Comparison of ENCODE assay signal across 39 cellular contexts in genomic region chr12:107668743-107669142, GRCh38.
"Had no signal": no experiment of that assay in that cellular context is flagged by ENCODE, and none has a peak within 500 bp of the region (broad histone marks: within the 10 kb centered on the region; RNA-seq: fewer than 3 reads in every experiment).

No MANE protein-coding gene starts in this region.

- H3K36me3 ChIP-seq: adrenal gland, ascending aorta, brain microvascular endothelial cell, breast epithelium, cardiac muscle cell had no signal

- H3K27me3 ChIP-seq: ascending aorta, brain microvascular endothelial cell, cardiac muscle cell had no signal

- H3K36me3 Mint-ChIP-seq: activated naive CD4-positive, alpha-beta T cell treated with anti-CD3 and anti-CD28 coated beads, Interleukin-2, amount 10 ng/mL, durations not matched to agents 7 days and 5 days; activated naive CD4-positive, alpha-beta T cell treated with anti-CD3 and anti-CD28 coated beads, Interleukin-2, amount 50 U/mL, for 24 hours; activated naive CD4-positive, alpha-beta T cell treated with anti-CD3 and anti-CD28 coated beads, Interleukin-2, amount 50 U/mL, for 72 hours; activated naive CD8-positive, alpha-beta T cell; activated naive CD8-positive, alpha-beta T cell treated with anti-CD3 and anti-CD28 coated beads, Interleukin-2, amount 10 ng/mL, durations not matched to agents 7 days and 5 days; brain had no signal

- H3K9me3 ChIP-seq: adrenal gland, ascending aorta, body of pancreas, breast epithelium had no signal

- H3K4me1 Mint-ChIP-seq: activated naive CD4-positive, alpha-beta T cell treated with anti-CD3 and anti-CD28 coated beads, Interleukin-2, amount 50 U/mL, for 24 hours; activated T-helper 17 cell treated with anti-CD3 and anti-CD28 coated beads, Interleukin-2, amount 50 U/mL, for 72 hours; brain had no signal

- H3K4me3 ChIP-seq: adrenal gland, ascending aorta, body of pancreas, breast epithelium, cardiac muscle cell had no signal

- ATAC-seq: activated naive CD4-positive, alpha-beta T cell treated with anti-CD3 and anti-CD28 coated beads, Interleukin-2, amount 50 U/mL, for 72 hours; activated T-cell treated with anti-CD3 and anti-CD28 coated beads, Interleukin-2, amount 50 U/mL, for 4 hours; activated T-cell treated with anti-CD3 and anti-CD28 coated beads, Interleukin-2, amount 50 U/mL, for 72 hours; activated T-helper 17 cell treated with anti-CD3 and anti-CD28 coated beads, Interleukin-2, amount 50 U/mL, for 72 hours; body of pancreas had no signal

- H3K9me3 Mint-ChIP-seq: activated naive CD4-positive, alpha-beta T cell treated with anti-CD3 and anti-CD28 coated beads for 36 hours; activated naive CD4-positive, alpha-beta T cell treated with anti-CD3 and anti-CD28 coated beads, Interleukin-2, amount 10 ng/mL, durations not matched to agents 7 days and 5 days; activated naive CD4-positive, alpha-beta T cell treated with anti-CD3 and anti-CD28 coated beads, Interleukin-2, amount 50 U/mL, for 24 hours; activated naive CD4-positive, alpha-beta T cell treated with anti-CD3 and anti-CD28 coated beads, Interleukin-2, amount 50 U/mL, for 72 hours; activated naive CD8-positive, alpha-beta T cell treated with anti-CD3 and anti-CD28 coated beads, Interleukin-2, amount 10 ng/mL, durations not matched to agents 7 days and 5 days; activated T-cell treated with anti-CD3 and anti-CD28 coated beads, Interleukin-2, amount 50 U/mL, for 24 hours; activated T-cell treated with anti-CD3 and anti-CD28 coated beads, Interleukin-2, amount 50 U/mL, for 4 hours; activated T-cell treated with anti-CD3 and anti-CD28 coated beads, Interleukin-2, amount 50 U/mL, for 72 hours; activated T-helper 1 cell treated with anti-CD3 and anti-CD28 coated beads, Interleukin-12 subunit alpha, Interleukin-12 subunit beta, Interleukin-2, Interleukin-4 antibody, amounts not matched to agents 30 ng/mL and 10 ng/mL and 1 ng/mL, durations not matched to agents 14 hours and 24 hours and 36 hours; activated T-helper 17 cell treated with anti-CD3 and anti-CD28 coated beads, Interleukin-2, amount 50 U/mL, for 72 hours; activated T-helper 2 cell treated with anti-CD3 and anti-CD28 coated beads, Interferon-gamma antibody, Interleukin-2, Interleukin-4, amounts not matched to agents 10 μg/mL and 5 μg/mL and 100 μg/mL, durations not matched to agents 14 hours and 24 hours and 36 hours; central memory CD8-positive, alpha-beta T cell had no signal

- FAIRE-seq: astrocyte, bronchial epithelial cell had no signal

- H3K27ac Mint-ChIP-seq: activated naive CD4-positive, alpha-beta T cell treated with anti-CD3 and anti-CD28 coated beads for 36 hours; activated naive CD4-positive, alpha-beta T cell treated with anti-CD3 and anti-CD28 coated beads, Interleukin-2, amount 10 ng/mL, durations not matched to agents 7 days and 5 days; activated naive CD4-positive, alpha-beta T cell treated with anti-CD3 and anti-CD28 coated beads, Interleukin-2, amount 50 U/mL, for 24 hours; activated naive CD4-positive, alpha-beta T cell treated with anti-CD3 and anti-CD28 coated beads, Interleukin-2, amount 50 U/mL, for 72 hours; activated naive CD8-positive, alpha-beta T cell; activated naive CD8-positive, alpha-beta T cell treated with anti-CD3 and anti-CD28 coated beads, Interleukin-2, amount 10 ng/mL, durations not matched to agents 7 days and 5 days; activated T-cell treated with anti-CD3 and anti-CD28 coated beads, Interleukin-2, amount 50 U/mL, for 24 hours; activated T-cell treated with anti-CD3 and anti-CD28 coated beads, Interleukin-2, amount 50 U/mL, for 72 hours; activated T-helper 1 cell treated with anti-CD3 and anti-CD28 coated beads, Interleukin-12 subunit alpha, Interleukin-12 subunit beta, Interleukin-2, Interleukin-4 antibody, amounts not matched to agents 30 ng/mL and 10 ng/mL and 1 ng/mL, durations not matched to agents 14 hours and 24 hours and 36 hours; activated T-helper 17 cell treated with anti-CD3 and anti-CD28 coated beads, Interleukin-2, amount 50 U/mL, for 72 hours; activated T-helper 2 cell treated with anti-CD3 and anti-CD28 coated beads, Interferon-gamma antibody, Interleukin-2, Interleukin-4, amounts not matched to agents 10 μg/mL and 5 μg/mL and 100 μg/mL, durations not matched to agents 14 hours and 24 hours and 36 hours had no signal

- H3K4me3 Mint-ChIP-seq: activated naive CD4-positive, alpha-beta T cell treated with anti-CD3 and anti-CD28 coated beads for 36 hours; activated naive CD4-positive, alpha-beta T cell treated with anti-CD3 and anti-CD28 coated beads, Interleukin-2, amount 10 ng/mL, durations not matched to agents 7 days and 5 days; activated naive CD4-positive, alpha-beta T cell treated with anti-CD3 and anti-CD28 coated beads, Interleukin-2, amount 50 U/mL, for 24 hours; activated naive CD8-positive, alpha-beta T cell; activated naive CD8-positive, alpha-beta T cell treated with anti-CD3 and anti-CD28 coated beads, Interleukin-2, amount 10 ng/mL, durations not matched to agents 7 days and 5 days; activated T-cell treated with anti-CD3 and anti-CD28 coated beads, Interleukin-2, amount 50 U/mL, for 24 hours; activated T-cell treated with anti-CD3 and anti-CD28 coated beads, Interleukin-2, amount 50 U/mL, for 4 hours; activated T-cell treated with anti-CD3 and anti-CD28 coated beads, Interleukin-2, amount 50 U/mL, for 72 hours; activated T-helper 1 cell treated with anti-CD3 and anti-CD28 coated beads, Interleukin-12 subunit alpha, Interleukin-12 subunit beta, Interleukin-2, Interleukin-4 antibody, amounts not matched to agents 30 ng/mL and 10 ng/mL and 1 ng/mL, durations not matched to agents 14 hours and 24 hours and 36 hours; activated T-helper 17 cell treated with anti-CD3 and anti-CD28 coated beads, Interleukin-2, amount 50 U/mL, for 72 hours; brain; central memory CD8-positive, alpha-beta T cell had no signal

- H3K27ac ChIP-seq: adrenal gland, ascending aorta, body of pancreas, brain microvascular endothelial cell, breast epithelium, cardiac muscle cell had no signal

- DNase-seq: activated effector memory CD4-positive, alpha-beta T cell treated with anti-CD3 and anti-CD28 coated beads, Interleukin-2, amount 50 U/mL, for 16 hours; activated effector memory CD4-positive, alpha-beta T cell treated with Interleukin-2 at 50 U/mL for 16 hours; activated gamma-delta T cell; activated gamma-delta T cell treated with Interleukin-2 at 50 U/mL for 16 hours; activated naive CD4-positive, alpha-beta T cell; activated naive CD4-positive, alpha-beta T cell treated with anti-CD3 and anti-CD28 coated beads for 36 hours; activated naive CD4-positive, alpha-beta T cell treated with anti-CD3 and anti-CD28 coated beads, Interleukin-2, amount 10 ng/mL, durations not matched to agents 7 days and 5 days; activated naive CD4-positive, alpha-beta T cell treated with anti-CD3 and anti-CD28 coated beads, Interleukin-2, amount 50 U/mL, for 16 hours; activated naive CD4-positive, alpha-beta T cell treated with Interleukin-2 at 50 U/mL for 16 hours; activated naive CD8-positive, alpha-beta T cell treated with anti-CD3 and anti-CD28 coated beads, Interleukin-2, amount 10 ng/mL, durations not matched to agents 7 days and 5 days; activated T-cell treated with anti-CD3 and anti-CD28 coated beads for 4 hours; activated T-cell treated with anti-CD3 and anti-CD28 coated beads, Interleukin-2, amount 50 U/mL, for 1 hour; activated T-cell treated with anti-CD3 and anti-CD28 coated beads, Interleukin-2, amount 50 U/mL, for 24 hours; activated T-cell treated with anti-CD3 and anti-CD28 coated beads, Interleukin-2, amount 50 U/mL, for 4 hours; activated T-cell treated with anti-CD3 and anti-CD28 coated beads, Interleukin-2, amount 50 U/mL, for 48 hours; activated T-cell treated with anti-CD3 and anti-CD28 coated beads, Interleukin-2, amount 50 U/mL, for 72 hours; adrenal gland; amniotic stem cell; amygdala; anterior cingulate cortex; aorta; body of pancreas; brain microvascular endothelial cell; caudate nucleus; central memory CD4-positive, alpha-beta T cell; cerebellar nuclear complex had no signal
